In genomic region chr2:201938151-201938815, GRCh38 we compare ENCODE assay signal across 22 cellular contexts.
DNase-seq lines count a peak whose midpoint lies in the region; ATAC-seq and TF ChIP-seq lines count a peak whose summit lies in the region.
"Had no signal": no experiment of that assay in that cellular context is flagged by ENCODE, and none has a peak within 500 bp of the region (broad histone marks: within the 10 kb centered on the region; RNA-seq: fewer than 3 reads in every experiment).

No MANE protein-coding gene starts in this region.

- H4K20me1 ChIP-seq in GM23248 (ENCODE audit: insufficient read depth) (no peaks in the 10 kb centered on the region), SK-N-SH (ENCODE audit: insufficient read depth) (no peaks in the 10 kb centered on the region), hepatocyte (ENCODE audit: insufficient read depth, poor library complexity, severe bottlenecking) (no peaks in the 10 kb centered on the region)
- H4K20me1 ChIP-seq: BLaER1 had no signal

- no peak overlapping the region for H3K4me3 ChIP-seq in GM23248
- no peak overlapping the region for H3K4me3 ChIP-seq in SK-N-SH (ENCODE audit: low read depth in 2 of 2, low read length in 1 of 2)
- no peak overlapping the region for H3K4me3 ChIP-seq in hepatocyte
- no peak overlapping the region for H3K4me3 ChIP-seq in Peyer's patch
- H3K4me3 ChIP-seq: ascending aorta, BLaER1, ovary, stomach, uterus had no signal

- H3K9ac ChIP-seq in GM23248 (no peak overlapping the region), SK-N-SH (no peak overlapping the region)
- H3K9ac ChIP-seq: BLaER1 had no signal

- no peak overlapping the region for H3K4me3 Mint-ChIP-seq in activated CD8-positive, alpha-beta memory T cell treated with anti-CD3 and anti-CD28 coated beads, Interleukin-2, amount 10 ng/mL, durations not matched to agents 7 days and 5 days
- H3K4me3 Mint-ChIP-seq: activated naive CD4-positive, alpha-beta T cell treated with anti-CD3 and anti-CD28 coated beads for 36 hours; T-cell had no signal

- H3F3A ChIP-seq in GM23248 (ENCODE audit: insufficient read depth) (peaks cover 18% of the 10 kb centered on the region), SK-N-SH (replicated peaks; ENCODE audit: insufficient read depth) (no peaks in the 10 kb centered on the region)

- no peaks in the 10 kb centered on the region for H3K36me3 Mint-ChIP-seq in activated CD8-positive, alpha-beta memory T cell treated with anti-CD3 and anti-CD28 coated beads, Interleukin-2, amount 10 ng/mL, durations not matched to agents 7 days and 5 days
- H3K36me3 Mint-ChIP-seq: T-cell had no signal

- TF ChIP-seq RAD21 in SK-N-SH (IDR thresholded peaks at IDR 0.05; ENCODE audit: low read length): no peak

- peak overlapping the region; percentile 16; the same call in 1 of the 2 replicates for H2AFZ ChIP-seq in GM23248
- 0 out of 2 replicates have a peak overlapping the region, but pooled peaks have one; percentile 42 for H2AFZ ChIP-seq in SK-N-SH (ENCODE audit: low read depth)
- H2AFZ ChIP-seq in hepatocyte: no peak overlapping the region

- CTCF ChIA-PET in SK-N-SH (lab: Yijun Ruan, JAX): interaction anchor here (1.3 kb wide), 1 partner anchor 78 kb away, joined by 5 read pairs; no protein-coding TSS in a partner anchor
- CTCF ChIA-PET in activated CD8-positive, alpha-beta memory T cell treated with anti-CD3 and anti-CD28 coated beads, Interleukin-2, amount 10 ng/mL, durations not matched to agents 7 days and 5 days (lab: Charles Lee): interaction anchor here (0.7 kb wide), 1 partner anchor 9 kb away, joined by 3 read pairs; no protein-coding TSS in a partner anchor

- no peaks in the 10 kb centered on the region for H3K9me3 ChIP-seq in GM23248 (ENCODE audit: low read depth)
- H3K9me3 ChIP-seq in SK-N-SH: no peaks in the 10 kb centered on the region
- no peaks in the 10 kb centered on the region for H3K9me3 ChIP-seq in hepatocyte (ENCODE audit: low read depth)
- no peaks in the 10 kb centered on the region for H3K9me3 ChIP-seq in Peyer's patch
- H3K9me3 ChIP-seq: ascending aorta, ovary, uterus had no signal

- peak overlapping the region; percentile 21 for H3K4me2 ChIP-seq in GM23248 (ENCODE audit: unreplicated experiment)
- H3K4me2 ChIP-seq in SK-N-SH: peak overlapping the region; percentile 32; the same call in 1 of the 2 replicates
- H3K4me2 ChIP-seq in hepatocyte: peak overlapping the region; percentile 1
- H3K4me2 ChIP-seq: BLaER1 had no signal

- no peaks in the 10 kb centered on the region for H3K79me2 ChIP-seq in GM23248 (ENCODE audit: insufficient read depth)
- H3K79me2 ChIP-seq in SK-N-SH (ENCODE audit: insufficient read depth): no peaks in the 10 kb centered on the region
- no peaks in the 10 kb centered on the region for H3K79me2 ChIP-seq in hepatocyte

- no peaks in the 10 kb centered on the region for H3K9me2 ChIP-seq in GM23248 (ENCODE audit: insufficient read depth)
- no peaks in the 10 kb centered on the region for H3K9me2 ChIP-seq in SK-N-SH
- H3K9me2 ChIP-seq in hepatocyte (replicated peaks; ENCODE audit: insufficient read depth): no peaks in the 10 kb centered on the region

- DNase-seq in GM23248: peak; percentile 62
- no peak for DNase-seq in SK-N-SH
- peak; percentile 28 for DNase-seq in hepatocyte (ENCODE audit: low spot score)
- peak; percentile 73 for DNase-seq in renal cortical epithelial cell (ENCODE audit: low read depth)
- no peak for DNase-seq in activated CD8-positive, alpha-beta memory T cell treated with anti-CD3 and anti-CD28 coated beads, Interleukin-2, amount 10 ng/mL, durations not matched to agents 7 days and 5 days
- DNase-seq in Peyer's patch: no peak
- DNase-seq: activated CD4-positive, alpha-beta T cell treated with anti-CD3 and anti-CD28 coated beads, Interleukin-2, amount 50 U/mL, for 4 hours; activated naive CD4-positive, alpha-beta T cell treated with anti-CD3 and anti-CD28 coated beads for 36 hours; activated T-cell treated with anti-CD3 and anti-CD28 coated beads for 4 hours; NCI-H146; ovary; RPMI8226; stimulated activated CD4-positive, alpha-beta T cell treated with anti-CD3 and anti-CD28 coated beads, Interleukin-2, amount 100 ng/mL, for 48 hours; stomach; T-cell; uterus had no signal

- in situ Hi-C loops in GM23248 (cut with MboI): no loop called here

- H3K27ac Mint-ChIP-seq in activated CD8-positive, alpha-beta memory T cell treated with anti-CD3 and anti-CD28 coated beads, Interleukin-2, amount 10 ng/mL, durations not matched to agents 7 days and 5 days: no peak overlapping the region
- H3K27ac Mint-ChIP-seq: activated naive CD4-positive, alpha-beta T cell treated with anti-CD3 and anti-CD28 coated beads for 36 hours; T-cell had no signal

- no peak for TF ChIP-seq POLR2A in Peyer's patch (IDR thresholded peaks at IDR 0.05)

- ATAC-seq in activated CD8-positive, alpha-beta memory T cell treated with anti-CD3 and anti-CD28 coated beads, Interleukin-2, amount 10 ng/mL, durations not matched to agents 7 days and 5 days: no peak
- no peak for ATAC-seq in HG02970 (IDR thresholded peaks at IDR 0.05; ENCODE audit: low FRiP score, unreplicated experiment)
- ATAC-seq: HepG2, left lobe of liver, T-cell had no signal

- TF ChIP-seq CTCF in SK-N-SH (IDR thresholded peaks at IDR 0.05) (no peak), hepatocyte (IDR thresholded peaks at IDR 0.05; ENCODE audit: poor library complexity) (no peak), Peyer's patch (IDR thresholded peaks at IDR 0.05) (no peak)

- no peaks in the 10 kb centered on the region for H3K27me3 ChIP-seq in GM23248 (replicated peaks; ENCODE audit: insufficient read depth)
- no peaks in the 10 kb centered on the region for H3K27me3 ChIP-seq in SK-N-SH (ENCODE audit: insufficient read depth)
- no peaks in the 10 kb centered on the region for H3K27me3 ChIP-seq in hepatocyte
- no peaks in the 10 kb centered on the region for H3K27me3 ChIP-seq in Peyer's patch
- H3K27me3 ChIP-seq: ascending aorta, BLaER1, ovary, uterus had no signal

- H3K9me3 Mint-ChIP-seq in activated CD8-positive, alpha-beta memory T cell treated with anti-CD3 and anti-CD28 coated beads, Interleukin-2, amount 10 ng/mL, durations not matched to agents 7 days and 5 days (ENCODE audit: low read depth): peaks cover 3% of the 10 kb centered on the region
- H3K9me3 Mint-ChIP-seq: activated naive CD4-positive, alpha-beta T cell treated with anti-CD3 and anti-CD28 coated beads for 36 hours had no signal

- POLR2A ChIA-PET in SK-N-SH (lab: Yijun Ruan, JAX): no interaction called here

- H3K27ac ChIP-seq in GM23248: peak overlapping the region; percentile 67
- no peak overlapping the region for H3K27ac ChIP-seq in SK-N-SH (ENCODE audit: low read depth in 2 of 2, low read length in 1 of 2)
- H3K27ac ChIP-seq in hepatocyte: peak overlapping the region; percentile 95
- H3K27ac ChIP-seq in Peyer's patch: no peak overlapping the region
- H3K27ac ChIP-seq: ascending aorta, BLaER1, ovary, stomach, uterus, VCaP had no signal

- H3K4me1 Mint-ChIP-seq in activated CD8-positive, alpha-beta memory T cell treated with anti-CD3 and anti-CD28 coated beads, Interleukin-2, amount 10 ng/mL, durations not matched to agents 7 days and 5 days: no peaks in the 10 kb centered on the region
- H3K4me1 Mint-ChIP-seq: T-cell had no signal

- TF ChIP-seq EP300 in SK-N-SH (IDR thresholded peaks at IDR 0.05; ENCODE audit: borderline replicate concordance in 1 of 2, low read depth in 1 of 2, low read length in 1 of 2): no peak

- WGBS in GM23248 (ENCODE audit: low coverage in 1 of 2, low lambda C conversion rate in 2 of 2, missing lambda C conversion rate in 2 of 2), 2 experiments: 70% methylated on average over 2 of the region's 2 CpGs
- WGBS in SK-N-SH (ENCODE audit: low lambda C conversion rate): 90% methylated on average over 2 of the region's 2 CpGs
- WGBS in hepatocyte (ENCODE audit: low lambda C conversion rate, missing lambda C conversion rate): 41% methylated on average over 2 of the region's 2 CpGs

- peaks cover 10% of the 10 kb centered on the region for H3K27me3 Mint-ChIP-seq in activated CD8-positive, alpha-beta memory T cell treated with anti-CD3 and anti-CD28 coated beads, Interleukin-2, amount 10 ng/mL, durations not matched to agents 7 days and 5 days

- no peaks in the 10 kb centered on the region for H3K36me3 ChIP-seq in GM23248 (ENCODE audit: low read depth)
- no peaks in the 10 kb centered on the region for H3K36me3 ChIP-seq in SK-N-SH (replicated peaks in 1 of 2; ENCODE audit: control insufficient read depth in 1 of 2, insufficient read depth in 2 of 2, low read length in 1 of 2)
- no peaks in the 10 kb centered on the region for H3K36me3 ChIP-seq in hepatocyte (replicated peaks; ENCODE audit: insufficient read depth, low read depth)
- no peaks in the 10 kb centered on the region for H3K36me3 ChIP-seq in Peyer's patch
- H3K36me3 ChIP-seq: ascending aorta, BLaER1, ovary, stomach, uterus had no signal

- H3K4me1 ChIP-seq in GM23248 (ENCODE audit: insufficient read depth) (peaks cover 32% of the 10 kb centered on the region), SK-N-SH (ENCODE audit: control insufficient read depth in 1 of 2, insufficient read depth in 2 of 2, low read depth in 1 of 2, low read length in 1 of 2) (peaks cover 9 to 23% of the 10 kb centered on the region in 2 experiments; a peak in 2 of 4 replicates), hepatocyte (ENCODE audit: insufficient read depth) (peaks cover 25% of the 10 kb centered on the region), Peyer's patch (peaks cover 0 to 6% (median 0%) of the 10 kb centered on the region in 4 donors)
- H3K4me1 ChIP-seq: ascending aorta, BLaER1, stomach, uterus had no signal

TF ChIP-seq in SK-N-SH, 30 proteins besides CTCF, POLR2A, EP300 and RAD21:
- TF ChIP-seq MXI1 (IDR thresholded peaks at IDR 0.05; ENCODE audit: low read depth, low read length) (no peak), IRF3 (IDR thresholded peaks at IDR 0.05; ENCODE audit: low read depth, low read length) (no peak), RXRA (IDR thresholded peaks at IDR 0.05; ENCODE audit: borderline replicate concordance, low read depth) (no peak), GABPA (IDR thresholded peaks at IDR 0.05; ENCODE audit: low read depth) (no peak), SIN3A (IDR thresholded peaks at IDR 0.05; ENCODE audit: borderline replicate concordance, low read depth, low read length) (no peak), CHD2 (IDR thresholded peaks at IDR 0.05; ENCODE audit: low read length, partially characterized antibody) (no peak), NFIC (IDR thresholded peaks at IDR 0.05; ENCODE audit: borderline replicate concordance) (no peak)

Comparison
In these comparisons a context has a peak if more than half of its experiments do, and no peak if none do; other contexts are left out.
1. DNase-seq: peak in GM23248 (single experiment), hepatocyte (single experiment) and renal cortical epithelial cell (single experiment); none in SK-N-SH (single experiment), activated CD8-positive, alpha-beta memory T cell treated with anti-CD3 and anti-CD28 coated beads, Interleukin-2, amount 10 ng/mL, durations not matched to agents 7 days and 5 days (single experiment) and Peyer's patch (0 of 3).
2. H3K27ac ChIP-seq: peak in GM23248 (single experiment) and hepatocyte (single experiment); none in SK-N-SH (0 of 2) and Peyer's patch (0 of 4).
3. Peak in every context shown above with its lines, with median percentiles within 50 percentile points of each other: H3K4me2 ChIP-seq.